1 cellular context compared by ENCODE assay signal in the genomic region with DNA sequence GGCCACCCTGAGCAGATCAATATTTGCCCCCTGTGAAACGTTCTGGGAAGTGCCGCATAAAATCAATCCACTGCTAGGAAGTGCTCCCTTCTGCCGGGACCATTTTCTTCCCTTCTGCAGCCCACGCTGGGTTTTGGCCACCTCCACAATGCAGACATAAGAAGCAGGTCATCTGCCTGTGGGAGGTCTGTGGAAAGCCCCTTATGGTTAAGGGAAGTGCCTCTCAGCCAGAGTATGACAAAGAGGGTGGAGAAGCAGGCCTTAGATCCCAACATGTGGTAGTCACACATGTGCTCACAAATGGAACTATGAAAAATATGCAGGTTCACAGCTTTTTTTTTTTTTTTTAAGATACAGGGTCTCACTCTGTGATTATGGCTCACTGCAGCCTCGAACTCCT.
TF ChIP-seq lines count a peak whose summit lies in the region.

No MANE protein-coding gene starts in this region.

TF ChIP-seq in GM12878, 131 proteins besides CTCF, POLR2A, EP300 and RAD21 (continued from another document and continues in another):
- TF ChIP-seq FOXM1 (IDR thresholded peaks at IDR 0.05; ENCODE audit: low read depth, low read length): no peak
- no peak for TF ChIP-seq SREBF2 (IDR thresholded peaks at IDR 0.05; ENCODE audit: low read length)
- TF ChIP-seq CEBPB (IDR thresholded peaks at IDR 0.05; ENCODE audit: borderline replicate concordance in 1 of 2, low read depth in 2 of 2, low read length in 2 of 2): no peak
- peak; percentile 54 for TF ChIP-seq ZNF687 (IDR thresholded peaks at IDR 0.05)
- no peak for TF ChIP-seq SREBF1 (IDR thresholded peaks at IDR 0.05; ENCODE audit: low read length)
- no peak for TF ChIP-seq ZSCAN29 (IDR thresholded peaks at IDR 0.05)
- peak; percentile 76 for TF ChIP-seq IKZF1 (conservative IDR thresholded peaks at IDR 0.05)
- peak; percentile 59 to 67; a peak in 2 of 4 replicates for TF ChIP-seq IKZF2 (IDR thresholded peaks at IDR 0.05)
- no peak for TF ChIP-seq MEF2B (IDR thresholded peaks at IDR 0.05; ENCODE audit: partially characterized antibody, poor library complexity, severe bottlenecking)
- TF ChIP-seq TCF12 (IDR thresholded peaks at IDR 0.05; ENCODE audit: low read depth, low read length): no peak
- no peak for TF ChIP-seq BHLHE40 (IDR thresholded peaks at IDR 0.05; ENCODE audit: borderline replicate concordance in 1 of 2, low read depth in 2 of 2, low read length in 1 of 2)
- TF ChIP-seq HDGF (IDR thresholded peaks at IDR 0.05): no peak
- TF ChIP-seq, protein P1, sequence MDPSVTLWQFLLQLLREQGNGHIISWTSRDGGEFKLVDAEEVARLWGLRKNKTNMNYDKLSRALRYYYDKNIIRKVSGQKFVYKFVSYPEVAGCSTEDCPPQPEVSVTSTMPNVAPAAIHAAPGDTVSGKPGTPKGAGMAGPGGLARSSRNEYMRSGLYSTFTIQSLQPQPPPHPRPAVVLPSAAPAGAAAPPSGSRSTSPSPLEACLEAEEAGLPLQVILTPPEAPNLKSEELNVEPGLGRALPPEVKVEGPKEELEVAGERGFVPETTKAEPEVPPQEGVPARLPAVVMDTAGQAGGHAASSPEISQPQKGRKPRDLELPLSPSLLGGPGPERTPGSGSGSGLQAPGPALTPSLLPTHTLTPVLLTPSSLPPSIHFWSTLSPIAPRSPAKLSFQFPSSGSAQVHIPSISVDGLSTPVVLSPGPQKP (IDR thresholded peaks at IDR 0.05; ENCODE audit: low read depth, low read length): no peak
- TF ChIP-seq, protein P2, sequence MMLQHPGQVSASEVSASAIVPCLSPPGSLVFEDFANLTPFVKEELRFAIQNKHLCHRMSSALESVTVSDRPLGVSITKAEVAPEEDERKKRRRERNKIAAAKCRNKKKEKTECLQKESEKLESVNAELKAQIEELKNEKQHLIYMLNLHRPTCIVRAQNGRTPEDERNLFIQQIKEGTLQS (IDR thresholded peaks at IDR 0.05; ENCODE audit: borderline replicate concordance, extremely low read depth, low read depth, low read length): no peak
- no peak for TF ChIP-seq ESRRA (IDR thresholded peaks at IDR 0.05; ENCODE audit: low read length)
- TF ChIP-seq, protein P3, sequence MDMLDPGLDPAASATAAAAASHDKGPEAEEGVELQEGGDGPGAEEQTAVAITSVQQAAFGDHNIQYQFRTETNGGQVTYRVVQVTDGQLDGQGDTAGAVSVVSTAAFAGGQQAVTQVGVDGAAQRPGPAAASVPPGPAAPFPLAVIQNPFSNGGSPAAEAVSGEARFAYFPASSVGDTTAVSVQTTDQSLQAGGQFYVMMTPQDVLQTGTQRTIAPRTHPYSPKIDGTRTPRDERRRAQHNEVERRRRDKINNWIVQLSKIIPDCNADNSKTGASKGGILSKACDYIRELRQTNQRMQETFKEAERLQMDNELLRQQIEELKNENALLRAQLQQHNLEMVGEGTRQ (IDR thresholded peaks at IDR 0.05; ENCODE audit: borderline replicate concordance, low read depth, low read length): no peak
- TF ChIP-seq POU2F2 (IDR thresholded peaks at IDR 0.05; ENCODE audit: borderline replicate concordance, low read depth, low read length): no peak; the same call in 2 of the 3 replicates
- TF ChIP-seq HDAC6 (IDR thresholded peaks at IDR 0.05; ENCODE audit: unreplicated experiment): no peak
- no peak for TF ChIP-seq POLR2AphosphoS5 (IDR thresholded peaks at IDR 0.05; ENCODE audit: low read length)
- TF ChIP-seq, protein P4, sequence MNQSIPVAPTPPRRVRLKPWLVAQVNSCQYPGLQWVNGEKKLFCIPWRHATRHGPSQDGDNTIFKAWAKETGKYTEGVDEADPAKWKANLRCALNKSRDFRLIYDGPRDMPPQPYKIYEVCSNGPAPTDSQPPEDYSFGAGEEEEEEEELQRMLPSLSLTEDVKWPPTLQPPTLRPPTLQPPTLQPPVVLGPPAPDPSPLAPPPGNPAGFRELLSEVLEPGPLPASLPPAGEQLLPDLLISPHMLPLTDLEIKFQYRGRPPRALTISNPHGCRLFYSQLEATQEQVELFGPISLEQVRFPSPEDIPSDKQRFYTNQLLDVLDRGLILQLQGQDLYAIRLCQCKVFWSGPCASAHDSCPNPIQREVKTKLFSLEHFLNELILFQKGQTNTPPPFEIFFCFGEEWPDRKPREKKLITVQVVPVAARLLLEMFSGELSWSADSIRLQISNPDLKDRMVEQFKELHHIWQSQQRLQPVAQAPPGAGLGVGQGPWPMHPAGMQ (IDR thresholded peaks at IDR 0.05; ENCODE audit: borderline replicate concordance): no peak
- TF ChIP-seq ZBTB11 (CRISPR knock-in tag; IDR thresholded peaks at IDR 0.05): no peak
- TF ChIP-seq PML (IDR thresholded peaks at IDR 0.05; ENCODE audit: low read length): no peak
- no peak for TF ChIP-seq PBX3 (IDR thresholded peaks at IDR 0.05; ENCODE audit: insufficient replicate concordance, low read depth, low read length)
- TF ChIP-seq NBN (IDR thresholded peaks at IDR 0.05): peak; percentile 32; the same call in 1 of the 2 replicates
- no peak for TF ChIP-seq ZZZ3 (IDR thresholded peaks at IDR 0.05; ENCODE audit: control insufficient read depth, insufficient read length, low read depth)
- TF ChIP-seq, protein P5, sequence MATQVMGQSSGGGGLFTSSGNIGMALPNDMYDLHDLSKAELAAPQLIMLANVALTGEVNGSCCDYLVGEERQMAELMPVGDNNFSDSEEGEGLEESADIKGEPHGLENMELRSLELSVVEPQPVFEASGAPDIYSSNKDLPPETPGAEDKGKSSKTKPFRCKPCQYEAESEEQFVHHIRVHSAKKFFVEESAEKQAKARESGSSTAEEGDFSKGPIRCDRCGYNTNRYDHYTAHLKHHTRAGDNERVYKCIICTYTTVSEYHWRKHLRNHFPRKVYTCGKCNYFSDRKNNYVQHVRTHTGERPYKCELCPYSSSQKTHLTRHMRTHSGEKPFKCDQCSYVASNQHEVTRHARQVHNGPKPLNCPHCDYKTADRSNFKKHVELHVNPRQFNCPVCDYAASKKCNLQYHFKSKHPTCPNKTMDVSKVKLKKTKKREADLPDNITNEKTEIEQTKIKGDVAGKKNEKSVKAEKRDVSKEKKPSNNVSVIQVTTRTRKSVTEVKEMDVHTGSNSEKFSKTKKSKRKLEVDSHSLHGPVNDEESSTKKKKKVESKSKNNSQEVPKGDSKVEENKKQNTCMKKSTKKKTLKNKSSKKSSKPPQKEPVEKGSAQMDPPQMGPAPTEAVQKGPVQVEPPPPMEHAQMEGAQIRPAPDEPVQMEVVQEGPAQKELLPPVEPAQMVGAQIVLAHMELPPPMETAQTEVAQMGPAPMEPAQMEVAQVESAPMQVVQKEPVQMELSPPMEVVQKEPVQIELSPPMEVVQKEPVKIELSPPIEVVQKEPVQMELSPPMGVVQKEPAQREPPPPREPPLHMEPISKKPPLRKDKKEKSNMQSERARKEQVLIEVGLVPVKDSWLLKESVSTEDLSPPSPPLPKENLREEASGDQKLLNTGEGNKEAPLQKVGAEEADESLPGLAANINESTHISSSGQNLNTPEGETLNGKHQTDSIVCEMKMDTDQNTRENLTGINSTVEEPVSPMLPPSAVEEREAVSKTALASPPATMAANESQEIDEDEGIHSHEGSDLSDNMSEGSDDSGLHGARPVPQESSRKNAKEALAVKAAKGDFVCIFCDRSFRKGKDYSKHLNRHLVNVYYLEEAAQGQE (IDR thresholded peaks at IDR 0.05; ENCODE audit: low read depth, low read length): no peak
- 0 out of 2 replicates have a peak, but pooled peaks have one; percentile 48 for TF ChIP-seq CBFB (IDR thresholded peaks at IDR 0.05; ENCODE audit: low read depth)
- TF ChIP-seq CBX5 (IDR thresholded peaks at IDR 0.05; ENCODE audit: low read depth): no peak
- TF ChIP-seq TCF3 (IDR thresholded peaks at IDR 0.05; ENCODE audit: borderline replicate concordance, insufficient read depth, low read depth, low read length): no peak
- TF ChIP-seq RELB (IDR thresholded peaks at IDR 0.05; ENCODE audit: low read depth): peak; percentile 84
- no peak for TF ChIP-seq CHD4 (IDR thresholded peaks at IDR 0.05)
- TF ChIP-seq TARDBP (IDR thresholded peaks at IDR 0.05; ENCODE audit: borderline replicate concordance): no peak
- no peak for TF ChIP-seq MEF2A (IDR thresholded peaks at IDR 0.05; ENCODE audit: insufficient read depth, low read depth, low read length)
- TF ChIP-seq MTA3 (IDR thresholded peaks at IDR 0.05; ENCODE audit: borderline replicate concordance, low read length): no peak
- no peak for TF ChIP-seq ASH2L (IDR thresholded peaks at IDR 0.05; ENCODE audit: borderline replicate concordance, low read depth)
- TF ChIP-seq, protein P6, sequence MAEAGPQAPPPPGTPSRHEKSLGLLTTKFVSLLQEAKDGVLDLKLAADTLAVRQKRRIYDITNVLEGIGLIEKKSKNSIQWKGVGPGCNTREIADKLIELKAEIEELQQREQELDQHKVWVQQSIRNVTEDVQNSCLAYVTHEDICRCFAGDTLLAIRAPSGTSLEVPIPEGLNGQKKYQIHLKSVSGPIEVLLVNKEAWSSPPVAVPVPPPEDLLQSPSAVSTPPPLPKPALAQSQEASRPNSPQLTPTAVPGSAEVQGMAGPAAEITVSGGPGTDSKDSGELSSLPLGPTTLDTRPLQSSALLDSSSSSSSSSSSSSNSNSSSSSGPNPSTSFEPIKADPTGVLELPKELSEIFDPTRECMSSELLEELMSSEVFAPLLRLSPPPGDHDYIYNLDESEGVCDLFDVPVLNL (IDR thresholded peaks at IDR 0.05; ENCODE audit: low read depth, low read length): no peak
- TF ChIP-seq BCL11A (IDR thresholded peaks at IDR 0.05; ENCODE audit: low read depth, low read length): no peak
- TF ChIP-seq ETV6 (conservative IDR thresholded peaks at IDR 0.05 in 1 of 2, IDR thresholded peaks at IDR 0.05 in 1 of 2; ENCODE audit: borderline replicate concordance in 1 of 2, low read depth in 1 of 2): peak in 1 of 2 experiments; percentile 22; a peak in 1 of 4 replicates
- peak in 1 of 2 experiments; percentile 77; a peak in 1 of 4 replicates for TF ChIP-seq SRF (IDR thresholded peaks at IDR 0.05; ENCODE audit: low read depth in 2 of 2, low read length in 2 of 2)
- TF ChIP-seq NR2F1 (conservative IDR thresholded peaks at IDR 0.05): no peak
